Comparison of ENCODE assay signal across 16 cellular contexts in genomic region chr5:132270345-132270685, GRCh38. TPM values are rescaled to one million over a fixed set of nuclear protein-coding genes. Genes with fewer than 3 reads are reported as not detected.
A peak's percentile ranks its signal among the peaks of the same experiment; 100 is the strongest.
DNase-seq lines count a peak whose midpoint lies in the region; ATAC-seq and TF ChIP-seq lines count a peak whose summit lies in the region.
"Had no signal": no experiment of that assay in that cellular context is flagged by ENCODE, and none has a peak within 500 bp of the region (broad histone marks: within the 10 kb centered on the region; RNA-seq: fewer than 3 reads in every experiment).

No MANE protein-coding gene starts in this region.

- H3K4me1 ChIP-seq in esophagus muscularis mucosa (peaks cover 19 to 72% (median 64%) of the 10 kb centered on the region in 4 donors), uterus (peaks cover 7 to 33% of the 10 kb centered on the region in 2 donors)

- H3K36me3 Mint-ChIP-seq in activated CD8-positive, alpha-beta memory T cell treated with anti-CD3 and anti-CD28 coated beads, Interleukin-2, amount 10 ng/mL, durations not matched to agents 7 days and 5 days = no peaks in the 10 kb centered on the region
- H3K36me3 Mint-ChIP-seq in progenitor cell of endocrine pancreas (ENCODE audit: insufficient read depth) = peaks cover under 1% of the 10 kb centered on the region

- ATAC-seq in activated CD8-positive, alpha-beta memory T cell treated with anti-CD3 and anti-CD28 coated beads, Interleukin-2, amount 10 ng/mL, durations not matched to agents 7 days and 5 days = no peak

- intact Hi-C loops in esophagus muscularis mucosa (cut with DNase I) = loop anchor here (5.0 kb wide), 1 partner anchor 33 kb away; no protein-coding TSS in a partner anchor
- intact Hi-C loops in uterus (cut with DNase I; ENCODE audit: low total_unique reads) = no loop called here

- CTCF ChIA-PET in activated CD8-positive, alpha-beta memory T cell treated with anti-CD3 and anti-CD28 coated beads, Interleukin-2, amount 10 ng/mL, durations not matched to agents 7 days and 5 days (lab: Charles Lee) = no interaction called here

- TF ChIP-seq EP300 in esophagus muscularis mucosa (IDR thresholded peaks at IDR 0.05) = no peak

- peaks cover 5% of the 10 kb centered on the region for H3K4me1 Mint-ChIP-seq in activated CD8-positive, alpha-beta memory T cell treated with anti-CD3 and anti-CD28 coated beads, Interleukin-2, amount 10 ng/mL, durations not matched to agents 7 days and 5 days
- H3K4me1 Mint-ChIP-seq in progenitor cell of endocrine pancreas (ENCODE audit: low read depth) = peaks cover 11% of the 10 kb centered on the region

- H3K9me3 ChIP-seq in esophagus muscularis mucosa (no peaks in the 10 kb centered on the region), uterus (no peaks in the 10 kb centered on the region)

- no peak overlapping the region for H3K4me3 ChIP-seq in esophagus muscularis mucosa
- no peak overlapping the region for H3K4me3 ChIP-seq in uterus

- H3K4me3 Mint-ChIP-seq in activated CD8-positive, alpha-beta memory T cell treated with anti-CD3 and anti-CD28 coated beads, Interleukin-2, amount 10 ng/mL, durations not matched to agents 7 days and 5 days = no peak overlapping the region
- H3K4me3 Mint-ChIP-seq in progenitor cell of endocrine pancreas (ENCODE audit: low read depth) = no peak overlapping the region
- H3K4me3 Mint-ChIP-seq: H9 had no signal

- peaks cover 8% of the 10 kb centered on the region for H3K27me3 Mint-ChIP-seq in activated CD8-positive, alpha-beta memory T cell treated with anti-CD3 and anti-CD28 coated beads, Interleukin-2, amount 10 ng/mL, durations not matched to agents 7 days and 5 days
- H3K27me3 Mint-ChIP-seq in progenitor cell of endocrine pancreas = no peaks in the 10 kb centered on the region

- no peak for TF ChIP-seq POLR2A in esophagus muscularis mucosa (IDR thresholded peaks at IDR 0.05; ENCODE audit: low read depth)
- TF ChIP-seq POLR2A in uterus (IDR thresholded peaks at IDR 0.05) = no peak

- H3K27ac ChIP-seq in esophagus muscularis mucosa (replicated peaks in 1 of 4) (peak overlapping the region; percentile 1 to 100 (median 99)), uterus (peak overlapping the region; percentile 9 to 48)
- H3K27ac ChIP-seq: KMS-11 had no signal

- DNase-seq in activated CD8-positive, alpha-beta memory T cell treated with anti-CD3 and anti-CD28 coated beads for 24 hours = peak; percentile 56
- no peak for DNase-seq in activated CD8-positive, alpha-beta memory T cell treated with anti-CD3 and anti-CD28 coated beads, Interleukin-2, amount 10 ng/mL, durations not matched to agents 7 days and 5 days
- peak; percentile 91 for DNase-seq in esophagus muscularis mucosa (ENCODE audit: extremely low spot score)
- DNase-seq in progenitor cell of endocrine pancreas (ENCODE audit: low spot score, unreplicated experiment) = no peak
- DNase-seq in uterus = no peak
- no peak for DNase-seq in T-helper 1 cell
- no peak for DNase-seq in NCI-H146 treated with DMSO at 0.1 percent for 48 hours (lab: John Stamatoyannopoulos, UW; ENCODE audit: unreplicated experiment)
- no peak for DNase-seq in GF-D8 (lab: John Stamatoyannopoulos, UW)
- DNase-seq: 8988T, COR-L47, NCI-H1417 treated with DMSO at 0.1 percent for 48 hours, NCI-H1930, OCI-M1, SHP77 treated with DMSO at 0.1 percent for 48 hours had no signal

- TF ChIP-seq CTCF in esophagus muscularis mucosa (IDR thresholded peaks at IDR 0.05) (no peak), progenitor cell of endocrine pancreas (IDR thresholded peaks at IDR 0.05; ENCODE audit: unreplicated experiment) (no peak), uterus (IDR thresholded peaks at IDR 0.05) (no peak)

- H3K27me3 ChIP-seq in esophagus muscularis mucosa (no peaks in the 10 kb centered on the region), uterus (no peaks in the 10 kb centered on the region)

- H3K27ac Mint-ChIP-seq in activated CD8-positive, alpha-beta memory T cell treated with anti-CD3 and anti-CD28 coated beads, Interleukin-2, amount 10 ng/mL, durations not matched to agents 7 days and 5 days = no peak overlapping the region
- peak overlapping the region; percentile 29 for H3K27ac Mint-ChIP-seq in progenitor cell of endocrine pancreas

- 43% methylated on average over 1 of the region's 1 CpG for WGBS in esophagus muscularis mucosa

- peaks cover 0 to 74% (median 47%) of the 10 kb centered on the region in 4 donors for H3K36me3 ChIP-seq in esophagus muscularis mucosa
- no peaks in the 10 kb centered on the region for H3K36me3 ChIP-seq in uterus

- no peaks in the 10 kb centered on the region for H3K9me3 Mint-ChIP-seq in activated CD8-positive, alpha-beta memory T cell treated with anti-CD3 and anti-CD28 coated beads, Interleukin-2, amount 10 ng/mL, durations not matched to agents 7 days and 5 days (ENCODE audit: low read depth)
- H3K9me3 Mint-ChIP-seq in progenitor cell of endocrine pancreas (ENCODE audit: low read depth) = no peaks in the 10 kb centered on the region
- H3K9me3 Mint-ChIP-seq: H9 had no signal

RNA-seq across cellular contexts. Expression of gene PDLIM4, which starts 12.8 kb away (rescaled TPM):
- 1 to 10 TPM in 1 of 2 experiments, not detected in 1; 2.3 TPM for total RNA-seq in activated CD8-positive, alpha-beta memory T cell treated with anti-CD3 and anti-CD28 coated beads, Interleukin-2, amount 10 ng/mL, durations not matched to agents 7 days and 5 days
- 100 to 1,000 TPM in 3 of 4 donors, 10 to 100 TPM in 1; 59.4 to 199 (median 134) TPM for total RNA-seq in esophagus muscularis mucosa
- total RNA-seq in progenitor cell of endocrine pancreas = 14.3 and 14.7 TPM in 2 replicates
- total RNA-seq in uterus = 100 to 1,000 TPM in 1 of 4 donors, 10 to 100 TPM in 3; 14.1 to 148 (median 45.3) TPM

RNA-seq across cellular contexts. Expression of gene SLC22A4, which starts 23.9 kb away (rescaled TPM):
- total RNA-seq in activated CD8-positive, alpha-beta memory T cell treated with anti-CD3 and anti-CD28 coated beads, Interleukin-2, amount 10 ng/mL, durations not matched to agents 7 days and 5 days = under 1 TPM; 0.32 to 0.75 TPM
- total RNA-seq in esophagus muscularis mucosa = 1 to 10 TPM in 2 of 4 donors, under 1 TPM in 2; 0.42 to 1.7 (median 1.0) TPM
- total RNA-seq in progenitor cell of endocrine pancreas = 0.48 TPM in 1 of 2 replicates, not detected in the other
- 1 to 10 TPM in 3 of 4 donors, under 1 TPM in 1; 0.26 to 4.5 (median 2.3) TPM for total RNA-seq in uterus

RNA-seq across cellular contexts. Expression of gene P4HA2, which starts 42.7 kb away (rescaled TPM):
- 10 to 100 TPM in 1 of 2 experiments, 1 to 10 TPM in 1; 8.3 to 19.4 TPM for total RNA-seq in activated CD8-positive, alpha-beta memory T cell treated with anti-CD3 and anti-CD28 coated beads, Interleukin-2, amount 10 ng/mL, durations not matched to agents 7 days and 5 days
- total RNA-seq in esophagus muscularis mucosa = 10 to 100 TPM; 28.8 to 44.7 (median 30.8) TPM
- total RNA-seq in progenitor cell of endocrine pancreas = 18.5 and 23.8 TPM in 2 replicates
- total RNA-seq in uterus = 100 to 1,000 TPM in 1 of 4 donors, 10 to 100 TPM in 3; 19.4 to 112 (median 85.2) TPM

Comparison
In these comparisons a context has a peak if more than half of its experiments do, and no peak if none do; other contexts are left out.
1. DNase-seq: peak in activated CD8-positive, alpha-beta memory T cell treated with anti-CD3 and anti-CD28 coated beads for 24 hours (single experiment) and esophagus muscularis mucosa (single experiment); none in activated CD8-positive, alpha-beta memory T cell treated with anti-CD3 and anti-CD28 coated beads, Interleukin-2, amount 10 ng/mL, durations not matched to agents 7 days and 5 days (single experiment), progenitor cell of endocrine pancreas (single experiment), uterus (0 of 2), T-helper 1 cell (0 of 5), NCI-H146 treated with DMSO at 0.1 percent for 48 hours (single experiment) and GF-D8 (single experiment).